18 cellular contexts compared by ENCODE assay signal in genomic region chr12:5592313-5592712, GRCh38.
"Had no signal": no experiment of that assay in that cellular context is flagged by ENCODE, and none has a peak within 500 bp of the region (broad histone marks: within the 10 kb centered on the region; RNA-seq: fewer than 3 reads in every experiment).

No MANE protein-coding gene starts in this region.

- H3K4me1 Mint-ChIP-seq: memory B cell; natural killer cell; stimulated activated memory B cell treated with anti-CD40 and anti-IgM and Interleukin-4, amounts not matched to agents 10 μg/mL and 1 μg/mL and 100 μg/mL, for 72 hours had no signal

- H3K36me3 Mint-ChIP-seq: memory B cell; natural killer cell; stimulated activated memory B cell treated with anti-CD40 and anti-IgM and Interleukin-4, amounts not matched to agents 10 μg/mL and 1 μg/mL and 100 μg/mL, for 72 hours had no signal

- DNase-seq: cortex of kidney; effector memory CD8-positive, alpha-beta T cell; gastrocnemius medialis; head of caudate nucleus; natural killer cell; pancreas; retina; sigmoid colon; stimulated activated CD4-positive, alpha-beta T cell treated with anti-CD3 and anti-CD28 coated beads, Interleukin-4, amount 100 ng/mL, for 4 hours; stimulated activated naive CD8-positive, alpha-beta T cell treated with anti-CD3 and anti-CD28 coated beads, Interleukin-15, Interleukin-2, amounts not matched to agents 100 U/mL and 50 U/mL, for 24 hours; substantia nigra had no signal

- H3K27ac ChIP-seq: gastrocnemius medialis, neutrophil, pancreas, sigmoid colon, thoracic aorta, tibial nerve, upper lobe of left lung had no signal

- H3K4me3 ChIP-seq: gastrocnemius medialis, lung, pancreas, sigmoid colon, thoracic aorta, tibial nerve, upper lobe of left lung had no signal

- H3K4me3 Mint-ChIP-seq: effector memory CD8-positive, alpha-beta T cell; memory B cell; natural killer cell; stimulated activated memory B cell treated with anti-CD40 and anti-IgM and Interleukin-4, amounts not matched to agents 10 μg/mL and 1 μg/mL and 100 μg/mL, for 72 hours had no signal

- H3K9me3 ChIP-seq: gastrocnemius medialis, neutrophil, pancreas, sigmoid colon, thoracic aorta, tibial nerve, upper lobe of left lung had no signal

- H3K9me3 Mint-ChIP-seq: memory B cell; natural killer cell; stimulated activated memory B cell treated with anti-CD40 and anti-IgM and Interleukin-4, amounts not matched to agents 10 μg/mL and 1 μg/mL and 100 μg/mL, for 72 hours had no signal

- ATAC-seq: effector memory CD8-positive, alpha-beta T cell; gastrocnemius medialis; natural killer cell; pancreas; stimulated activated memory B cell treated with anti-CD40 and anti-IgM and Interleukin-4, amounts not matched to agents 10 μg/mL and 1 μg/mL and 100 μg/mL, for 72 hours; stimulated activated naive CD8-positive, alpha-beta T cell treated with anti-CD3 and anti-CD28 coated beads, Interleukin-15, Interleukin-2, amounts not matched to agents 100 U/mL and 50 U/mL, for 24 hours had no signal

- H3K36me3 ChIP-seq: gastrocnemius medialis, neutrophil, pancreas, sigmoid colon, thoracic aorta, tibial nerve, upper lobe of left lung had no signal

- H3K4me1 ChIP-seq: gastrocnemius medialis, pancreas, sigmoid colon, tibial nerve, upper lobe of left lung had no signal

- H3K27me3 ChIP-seq: gastrocnemius medialis, neutrophil, pancreas, sigmoid colon, tibial nerve, upper lobe of left lung had no signal

- H3K27ac Mint-ChIP-seq: effector memory CD8-positive, alpha-beta T cell; memory B cell; natural killer cell; stimulated activated memory B cell treated with anti-CD40 and anti-IgM and Interleukin-4, amounts not matched to agents 10 μg/mL and 1 μg/mL and 100 μg/mL, for 72 hours had no signal
